Comparison of ENCODE assay signal across 1 cellular context in the genomic region with DNA sequence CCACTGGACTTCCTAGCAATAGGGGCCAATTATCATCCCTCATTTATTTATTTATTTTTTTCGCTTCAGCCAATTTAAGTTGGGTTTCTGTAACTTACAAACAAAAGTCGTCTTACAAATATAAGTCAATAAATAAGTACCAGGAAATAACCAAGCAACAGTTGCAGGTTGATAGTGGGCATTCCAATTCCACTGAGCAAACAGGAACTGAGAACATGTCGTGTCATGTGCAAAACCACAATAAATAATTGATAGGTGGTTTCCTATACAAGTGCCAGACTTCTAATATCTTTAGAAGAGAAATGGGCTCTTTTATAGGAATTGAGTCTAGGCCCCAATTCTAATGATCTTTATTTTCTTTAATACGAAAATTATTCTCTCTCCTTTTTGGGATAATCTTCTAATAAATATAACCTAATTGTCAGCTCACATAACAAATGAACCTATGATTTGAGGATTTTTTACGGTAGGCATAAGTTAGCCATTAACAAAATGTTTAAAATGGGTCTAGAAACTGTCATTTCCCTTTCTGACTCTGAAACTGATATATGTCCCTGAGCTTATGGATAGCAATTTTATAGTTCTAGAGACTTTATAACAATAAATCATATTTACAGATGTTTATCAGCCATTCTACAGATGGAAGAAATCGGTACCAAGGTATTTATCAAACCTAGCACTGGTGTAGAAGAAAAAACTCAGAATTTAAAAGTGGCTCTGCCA.
TF ChIP-seq lines count a peak whose summit lies in the region.

No MANE protein-coding gene starts in this region.

TF ChIP-seq in SK-N-SH, 30 proteins besides CTCF, POLR2A, EP300 and RAD21 (continued from another document):
- no peak for TF ChIP-seq GATA2 (CRISPR knock-in tag; IDR thresholded peaks at IDR 0.05)
- no peak for TF ChIP-seq RFX5 (IDR thresholded peaks at IDR 0.05; ENCODE audit: low read length)
- TF ChIP-seq, protein P1, sequence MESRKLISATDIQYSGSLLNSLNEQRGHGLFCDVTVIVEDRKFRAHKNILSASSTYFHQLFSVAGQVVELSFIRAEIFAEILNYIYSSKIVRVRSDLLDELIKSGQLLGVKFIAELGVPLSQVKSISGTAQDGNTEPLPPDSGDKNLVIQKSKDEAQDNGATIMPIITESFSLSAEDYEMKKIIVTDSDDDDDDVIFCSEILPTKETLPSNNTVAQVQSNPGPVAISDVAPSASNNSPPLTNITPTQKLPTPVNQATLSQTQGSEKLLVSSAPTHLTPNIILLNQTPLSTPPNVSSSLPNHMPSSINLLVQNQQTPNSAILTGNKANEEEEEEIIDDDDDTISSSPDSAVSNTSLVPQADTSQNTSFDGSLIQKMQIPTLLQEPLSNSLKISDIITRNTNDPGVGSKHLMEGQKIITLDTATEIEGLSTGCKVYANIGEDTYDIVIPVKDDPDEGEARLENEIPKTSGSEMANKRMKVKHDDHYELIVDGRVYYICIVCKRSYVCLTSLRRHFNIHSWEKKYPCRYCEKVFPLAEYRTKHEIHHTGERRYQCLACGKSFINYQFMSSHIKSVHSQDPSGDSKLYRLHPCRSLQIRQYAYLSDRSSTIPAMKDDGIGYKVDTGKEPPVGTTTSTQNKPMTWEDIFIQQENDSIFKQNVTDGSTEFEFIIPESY (IDR thresholded peaks at IDR 0.05; ENCODE audit: borderline replicate concordance, low read depth) = no peak
- no peak for TF ChIP-seq GABPA (IDR thresholded peaks at IDR 0.05; ENCODE audit: low read depth)
- no peak for TF ChIP-seq FOSL2 (IDR thresholded peaks at IDR 0.05; ENCODE audit: borderline replicate concordance, low read depth)
- no peak for TF ChIP-seq FOXM1 (IDR thresholded peaks at IDR 0.05; ENCODE audit: low read depth)
- no peak for TF ChIP-seq POLR2AphosphoS5 (IDR thresholded peaks at IDR 0.05; ENCODE audit: low read depth, low read length)
- no peak for TF ChIP-seq CHD2 (IDR thresholded peaks at IDR 0.05; ENCODE audit: low read length, partially characterized antibody)
- TF ChIP-seq, protein P2, sequence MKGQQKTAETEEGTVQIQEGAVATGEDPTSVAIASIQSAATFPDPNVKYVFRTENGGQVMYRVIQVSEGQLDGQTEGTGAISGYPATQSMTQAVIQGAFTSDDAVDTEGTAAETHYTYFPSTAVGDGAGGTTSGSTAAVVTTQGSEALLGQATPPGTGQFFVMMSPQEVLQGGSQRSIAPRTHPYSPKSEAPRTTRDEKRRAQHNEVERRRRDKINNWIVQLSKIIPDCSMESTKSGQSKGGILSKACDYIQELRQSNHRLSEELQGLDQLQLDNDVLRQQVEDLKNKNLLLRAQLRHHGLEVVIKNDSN (IDR thresholded peaks at IDR 0.05; ENCODE audit: borderline replicate concordance, low read depth) = no peak
